Comparison of ENCODE assay signal across 22 cellular contexts in genomic region chr11:75827562-75827961, GRCh38. TPM values are rescaled to one million over a fixed set of nuclear protein-coding genes. Genes with fewer than 3 reads are reported as not detected.
DNase-seq lines count a peak whose midpoint lies in the region; ATAC-seq and TF ChIP-seq lines count a peak whose summit lies in the region.
"Had no signal": no experiment of that assay in that cellular context is flagged by ENCODE, and none has a peak within 500 bp of the region (broad histone marks: within the 10 kb centered on the region; RNA-seq: fewer than 3 reads in every experiment).

No MANE protein-coding gene starts in this region.

- H3K4me3 ChIP-seq in coronary artery, result peak overlapping the region; percentile 28
- H3K4me3 ChIP-seq in muscle layer of duodenum (ENCODE audit: low read depth in 1 of 2, low read length in 2 of 2), result no peak overlapping the region
- no peak overlapping the region for H3K4me3 ChIP-seq in suprapubic skin
- H3K4me3 ChIP-seq: colonic mucosa, lung had no signal

- no peaks in the 10 kb centered on the region for H3K27me3 Mint-ChIP-seq in IgD-negative memory B cell

- no peaks in the 10 kb centered on the region for H3K9me3 Mint-ChIP-seq in IgD-negative memory B cell
- H3K9me3 Mint-ChIP-seq: H9, natural killer cell had no signal

- H3K36me3 ChIP-seq in muscle layer of duodenum (ENCODE audit: control insufficient read depth in 1 of 2, insufficient read depth in 2 of 2, low read length in 2 of 2), result no peaks in the 10 kb centered on the region
- no peaks in the 10 kb centered on the region for H3K36me3 ChIP-seq in suprapubic skin
- H3K36me3 ChIP-seq: colonic mucosa had no signal

- TF ChIP-seq POLR2A in suprapubic skin (IDR thresholded peaks at IDR 0.05), result no peak

- peak overlapping the region; percentile 4 to 83 for H3K27ac ChIP-seq in coronary artery
- peak overlapping the region; percentile 41 for H3K27ac ChIP-seq in muscle layer of duodenum (ENCODE audit: low read length)
- H3K27ac ChIP-seq in suprapubic skin, result peak overlapping the region; percentile 69
- H3K27ac ChIP-seq: HL-60 had no signal

- peak overlapping the region in 3 of 4 donors; percentile 2 to 72 (median 3) for H3K4me3 Mint-ChIP-seq in IgD-negative memory B cell
- H3K4me3 Mint-ChIP-seq: H9, natural killer cell had no signal

- 66% methylated on average over 5 of the region's 5 CpGs for WGBS in suprapubic skin

- H3K9me3 ChIP-seq in muscle layer of duodenum (ENCODE audit: control insufficient read depth in 1 of 2, low read length in 2 of 2), result no peaks in the 10 kb centered on the region
- H3K9me3 ChIP-seq in suprapubic skin, result no peaks in the 10 kb centered on the region
- H3K9me3 ChIP-seq: colonic mucosa had no signal

- H3K4me1 ChIP-seq in muscle layer of duodenum (ENCODE audit: control insufficient read depth in 1 of 2, insufficient read depth in 2 of 2, low read length in 2 of 2), result peaks cover 6 to 53% of the 10 kb centered on the region in 2 donors
- H3K4me1 ChIP-seq in suprapubic skin, result peaks cover 39% of the 10 kb centered on the region

- ATAC-seq in GM21717 (IDR thresholded peaks at IDR 0.05; ENCODE audit: unreplicated experiment) (no peak), HG03139 (IDR thresholded peaks at IDR 0.05; ENCODE audit: unreplicated experiment) (no peak)
- ATAC-seq: natural killer cell had no signal

- peak overlapping the region; percentile 11 to 85 (median 63) for H3K27ac Mint-ChIP-seq in IgD-negative memory B cell

- TF ChIP-seq CTCF in coronary artery (IDR thresholded peaks at IDR 0.05) (no peak), suprapubic skin (IDR thresholded peaks at IDR 0.05) (no peak)

- DNase-seq in coronary artery (ENCODE audit: low spot score) (no peak), suprapubic skin (ENCODE audit: low spot score in 2 of 2) (no peak), iPS-NIHi7 (ENCODE audit: extremely low spot score) (no peak)
- no peak for DNase-seq in activated CD4-positive, alpha-beta T cell treated with anti-CD3 and anti-CD28 coated beads, Interleukin-2, amount 50 U/mL, for 4 hours
- DNase-seq: activated CD4-positive, alpha-beta T cell treated with anti-CD3 and anti-CD28 coated beads for 4 hours; activated CD8-positive, alpha-beta memory T cell treated with anti-CD3 and anti-CD28 coated beads, Interleukin-2, amount 50 U/mL, for 4 hours; AML-193; aorta; Calu3; colonic mucosa; H9; natural killer cell; NCI-H187; NCI-H446; NK-92 treated with Interleukin-12 subunit alpha and Interleukin-12 subunit beta, amount 100 ng/mL, for 24 hours; stimulated activated naive CD4-positive, alpha-beta T cell treated with Interleukin-2 at 50 U/mL for 16 hours had no signal

- TF ChIP-seq EP300 in suprapubic skin (IDR thresholded peaks at IDR 0.05), result no peak

- peaks cover 47 to 64% (median 62%) of the 10 kb centered on the region in 3 donors for H3K4me1 Mint-ChIP-seq in IgD-negative memory B cell

- H3K27me3 ChIP-seq in muscle layer of duodenum (ENCODE audit: low read depth, low read length) (no peaks in the 10 kb centered on the region), suprapubic skin (no peaks in the 10 kb centered on the region)
- H3K27me3 ChIP-seq: colonic mucosa had no signal

- H3K36me3 Mint-ChIP-seq in IgD-negative memory B cell, result peaks cover 3% of the 10 kb centered on the region
- H3K36me3 Mint-ChIP-seq: natural killer cell had no signal

RNA-seq across cellular contexts. Expression of gene UVRAG, which starts 12.6 kb away (rescaled TPM):
- polyA plus RNA-seq in IgD-negative memory B cell, result 79.9 TPM
- total RNA-seq in suprapubic skin, result 10 to 100 TPM; 17.5 to 30.0 (median 22.1) TPM

RNA-seq across cellular contexts. Expression of gene DGAT2, which starts 59.0 kb away (rescaled TPM):
- polyA plus RNA-seq in IgD-negative memory B cell, result 21.9 TPM
- 100 to 1,000 TPM in 3 of 4 donors, 10 to 100 TPM in 1; 69.8 to 338 (median 184) TPM for total RNA-seq in suprapubic skin
